In the genomic region with DNA sequence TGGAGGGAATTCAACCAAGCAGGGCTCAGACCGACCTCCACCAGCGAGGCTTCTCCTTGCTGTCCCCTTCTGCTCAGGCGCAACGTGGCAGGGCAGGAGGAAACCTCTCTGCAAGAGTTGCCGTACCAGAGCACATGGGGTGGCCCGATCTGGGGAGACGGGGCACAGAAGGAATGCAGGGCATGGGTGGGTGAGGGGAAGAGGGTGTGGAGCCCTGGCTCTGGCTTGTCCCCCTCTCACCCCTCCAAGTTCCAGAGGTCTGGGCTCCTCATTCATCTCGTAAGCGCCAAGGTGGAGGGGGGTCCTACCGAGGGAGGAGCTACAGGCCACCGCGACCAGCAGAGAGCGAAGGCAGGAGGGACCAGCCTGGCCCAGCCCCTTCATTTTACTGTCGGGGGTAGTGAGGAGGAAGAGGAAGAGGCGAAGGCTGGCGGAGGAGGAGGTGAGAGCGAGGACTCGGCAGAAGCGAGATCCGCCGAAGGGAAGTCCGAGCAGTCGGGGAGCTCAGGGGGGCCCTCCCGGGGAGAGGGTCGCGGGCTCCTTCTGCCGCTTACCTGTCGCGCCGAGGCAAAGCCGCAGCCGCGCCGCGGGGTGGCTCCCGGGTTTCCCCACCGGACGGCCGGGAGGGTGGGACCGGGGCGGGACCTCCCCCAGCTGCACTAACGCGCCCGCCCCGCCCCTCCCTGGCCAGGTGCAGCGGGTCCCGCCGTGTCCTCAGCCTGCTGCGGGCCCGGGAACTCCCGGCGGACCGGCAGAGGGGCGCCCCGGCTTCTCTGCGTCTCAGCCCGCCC, we compare ENCODE assay signal across 8 cellular contexts. TPM values are rescaled to one million over a fixed set of nuclear protein-coding genes. Genes with fewer than 3 reads are reported as not detected.
DNase-seq lines count a peak whose midpoint lies in the region; ATAC-seq and TF ChIP-seq lines count a peak whose summit lies in the region.

A gene with protein sequence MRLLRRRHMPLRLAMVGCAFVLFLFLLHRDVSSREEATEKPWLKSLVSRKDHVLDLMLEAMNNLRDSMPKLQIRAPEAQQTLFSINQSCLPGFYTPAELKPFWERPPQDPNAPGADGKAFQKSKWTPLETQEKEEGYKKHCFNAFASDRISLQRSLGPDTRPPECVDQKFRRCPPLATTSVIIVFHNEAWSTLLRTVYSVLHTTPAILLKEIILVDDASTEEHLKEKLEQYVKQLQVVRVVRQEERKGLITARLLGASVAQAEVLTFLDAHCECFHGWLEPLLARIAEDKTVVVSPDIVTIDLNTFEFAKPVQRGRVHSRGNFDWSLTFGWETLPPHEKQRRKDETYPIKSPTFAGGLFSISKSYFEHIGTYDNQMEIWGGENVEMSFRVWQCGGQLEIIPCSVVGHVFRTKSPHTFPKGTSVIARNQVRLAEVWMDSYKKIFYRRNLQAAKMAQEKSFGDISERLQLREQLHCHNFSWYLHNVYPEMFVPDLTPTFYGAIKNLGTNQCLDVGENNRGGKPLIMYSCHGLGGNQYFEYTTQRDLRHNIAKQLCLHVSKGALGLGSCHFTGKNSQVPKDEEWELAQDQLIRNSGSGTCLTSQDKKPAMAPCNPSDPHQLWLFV (minus strand): TSS at position 360 of the 791 bp plus-strand sequence. CDS start 11,625 bp downstream, outside the sequence.

- no peaks in the 10 kb centered on the region for H3K9me3 ChIP-seq in Loucy (ENCODE audit: insufficient read depth, low read depth, low read length)

- TF ChIP-seq CTCF in Loucy (conservative IDR thresholded peaks at IDR 0.05; ENCODE audit: low read length) = no peak
- TF ChIP-seq CTCF in WI38 (IDR thresholded peaks at IDR 0.05; ENCODE audit: low read depth, low read length) = no peak
- TF ChIP-seq CTCF in cardiac fibroblast (IDR thresholded peaks at IDR 0.05; ENCODE audit: low read depth, low read length) = no peak

- H3K36me3 ChIP-seq in Loucy (ENCODE audit: insufficient read depth, low read length) = no peaks in the 10 kb centered on the region

- intact Hi-C loops in left colon (cut with DNase I, micrococcal nuclease) = no loop called here

- H3K9me2 ChIP-seq in Loucy (replicated peaks; ENCODE audit: low read depth, low read length) = no peaks in the 10 kb centered on the region

- H3K79me2 ChIP-seq in Loucy (ENCODE audit: insufficient read depth, low read length) = peaks cover 44% of the 10 kb centered on the region

- H3K4me2 ChIP-seq in Loucy (ENCODE audit: low read depth, low read length, poor library complexity, severe bottlenecking) = peak within 1 kb of the TSS; percentile 87

- H3K4me1 ChIP-seq in Loucy (ENCODE audit: insufficient read depth, low read length, poor library complexity, severe bottlenecking) = peaks cover 82% of the 10 kb centered on the region

- ATAC-seq in GM21529 (IDR thresholded peaks at IDR 0.05; ENCODE audit: unreplicated experiment) = peak; percentile 50
- peak; percentile 83 for ATAC-seq in left colon

- H2AFZ ChIP-seq in Loucy (ENCODE audit: low read length) = peak within 1 kb of the TSS; percentile 82

- no peaks in the 10 kb centered on the region for H4K20me1 ChIP-seq in Loucy (ENCODE audit: insufficient read depth, low read length, poor library complexity, severe bottlenecking)

- H3K4me3 ChIP-seq in Loucy (ENCODE audit: low read length, poor library complexity, severe bottlenecking) (peak within 1 kb of the TSS; percentile 80), WI38 (ENCODE audit: low read depth, low read length) (peak within 1 kb of the TSS; percentile 67), cardiac fibroblast (replicated peaks in 1 of 2; ENCODE audit: low read depth in 2 of 2, low read length in 2 of 2) (peak within 1 kb of the TSS; percentile 48 to 51)

- peak within 1 kb of the TSS; percentile 77 for H3K9ac ChIP-seq in Loucy (ENCODE audit: low read depth, low read length, poor library complexity, severe bottlenecking)

- H3F3A ChIP-seq in Loucy (ENCODE audit: low read depth) = 0 out of 2 replicates have a peak, but pooled peaks cover 6% of the 10 kb centered on the region

- DNase-seq in COR-L47 (lab: John Stamatoyannopoulos, UW) = peak; percentile 27
- DNase-seq in cardiac fibroblast (ENCODE audit: low read depth in 2 of 2) = no peak
- DNase-seq in left colon = peak; percentile 80 to 87
- peak; percentile 68 for DNase-seq in stimulated activated CD4-positive, alpha-beta T cell treated with anti-CD3 and anti-CD28 coated beads, Interleukin-4, amount 100 ng/mL, for 24 hours
- no peak for DNase-seq in OCI-M2 (lab: John Stamatoyannopoulos, UW; ENCODE audit: unreplicated experiment)

- no peaks in the 10 kb centered on the region for H3K27me3 ChIP-seq in Loucy (ENCODE audit: insufficient read depth, low read length, poor library complexity, severe bottlenecking)

RNA-seq across cellular contexts. Expression of the gene that starts here (rescaled TPM):
- total RNA-seq in left colon = 10 to 100 TPM; 31.4 to 41.0 TPM

Comparison
In these comparisons a context has a peak if more than half of its experiments do, and no peak if none do; other contexts are left out.
1. DNase-seq: peak in COR-L47 (single experiment), left colon (2 of 2) and stimulated activated CD4-positive, alpha-beta T cell treated with anti-CD3 and anti-CD28 coated beads, Interleukin-4, amount 100 ng/mL, for 24 hours (single experiment); none in cardiac fibroblast (0 of 2) and OCI-M2 (single experiment).
2. Peak in every context shown above with its lines, with median percentiles within 50 percentile points of each other: H3K4me3 ChIP-seq.